In the genomic region with DNA sequence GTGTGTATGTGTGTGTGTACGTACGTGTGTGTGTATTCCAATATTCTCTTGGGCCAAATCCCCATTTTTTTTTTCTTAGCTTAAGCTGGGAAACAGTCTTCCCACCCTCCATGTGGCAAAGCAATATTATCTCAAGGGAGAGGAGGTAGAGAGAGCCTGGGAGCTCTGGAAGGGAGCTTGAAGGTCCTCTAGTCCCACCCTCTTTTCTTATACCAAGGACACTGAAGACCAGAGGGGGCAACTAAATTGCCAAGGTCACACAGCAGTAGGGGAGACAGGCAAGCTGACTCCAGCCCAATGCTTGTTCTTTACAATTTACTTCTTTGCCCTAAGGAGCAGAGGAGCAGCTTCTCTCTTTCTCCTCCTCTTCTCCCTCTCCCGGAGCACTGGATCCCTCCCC, we compare ENCODE assay signal across 21 cellular contexts.
"Had no signal": no experiment of that assay in that cellular context is flagged by ENCODE, and none has a peak within 500 bp of the region (broad histone marks: within the 10 kb centered on the region; RNA-seq: fewer than 3 reads in every experiment).

No MANE protein-coding gene starts in this region.

- H3K27ac Mint-ChIP-seq: activated naive CD8-positive, alpha-beta T cell; activated T-helper 2 cell treated with anti-CD3 and anti-CD28 coated beads, Interferon-gamma antibody, Interleukin-2, Interleukin-4, amounts not matched to agents 10 μg/mL and 5 μg/mL and 100 μg/mL, durations not matched to agents 14 hours and 24 hours and 36 hours; naive B cell had no signal

- H3K4me1 ChIP-seq: colonic mucosa, lower lobe of right lung, psoas muscle had no signal

- H3K4me1 Mint-ChIP-seq: central memory CD8-positive, alpha-beta T cell had no signal

- FAIRE-seq: astrocyte, keratinocyte had no signal

- H3K9me3 ChIP-seq: breast epithelium, colonic mucosa, heart right ventricle, lower lobe of right lung, ovary, psoas muscle, right atrium auricular region, tibial artery had no signal

- H3K4me3 ChIP-seq: breast epithelium, colonic mucosa, heart right ventricle, lower lobe of right lung, ovary, psoas muscle, right atrium auricular region, tibial artery had no signal

- H3K36me3 Mint-ChIP-seq: activated naive CD8-positive, alpha-beta T cell; naive B cell had no signal

- H3K9me3 Mint-ChIP-seq: activated T-cell treated with anti-CD3 and anti-CD28 coated beads, Interleukin-2, amount 50 U/mL, for 4 hours; activated T-helper 2 cell treated with anti-CD3 and anti-CD28 coated beads, Interferon-gamma antibody, Interleukin-2, Interleukin-4, amounts not matched to agents 10 μg/mL and 5 μg/mL and 100 μg/mL, durations not matched to agents 14 hours and 24 hours and 36 hours; central memory CD8-positive, alpha-beta T cell had no signal

- H3K36me3 ChIP-seq: breast epithelium, colonic mucosa, heart right ventricle, lower lobe of right lung, ovary, right atrium auricular region, tibial artery had no signal

- H3K27ac ChIP-seq: breast epithelium, colonic mucosa, heart right ventricle, lower lobe of right lung, ovary, psoas muscle, right atrium auricular region, tibial artery had no signal

- DNase-seq: activated CD4-positive, alpha-beta T cell treated with anti-CD3 and anti-CD28 coated beads for 4 hours; activated CD4-positive, CD25-positive, alpha-beta regulatory T cell; activated CD8-positive, alpha-beta memory T cell treated with anti-CD3 and anti-CD28 coated beads, Interleukin-2, amount 50 U/mL, for 48 hours; activated naive CD4-positive, alpha-beta T cell; activated T-cell treated with anti-CD3 and anti-CD28 coated beads, Interleukin-2, amount 50 U/mL, for 4 hours; heart right ventricle; lower lobe of right lung; naive B cell; psoas muscle; stimulated activated CD4-positive, alpha-beta T cell treated with anti-CD3 and anti-CD28 coated beads, Interleukin-4, amount 100 ng/mL, for 4 hours; T-helper 9 cell; tibial artery had no signal

- H3K4me3 Mint-ChIP-seq: activated naive CD8-positive, alpha-beta T cell; activated T-cell treated with anti-CD3 and anti-CD28 coated beads, Interleukin-2, amount 50 U/mL, for 4 hours; central memory CD8-positive, alpha-beta T cell; naive B cell had no signal

- H3K27me3 ChIP-seq: ovary, right atrium auricular region had no signal
